11 cellular contexts compared by ENCODE assay signal in genomic region chr10:125124114-125124486, GRCh38. TPM values are rescaled to one million over a fixed set of nuclear protein-coding genes. Genes with fewer than 3 reads are reported as not detected.
A peak's percentile ranks its signal among the peaks of the same experiment; 100 is the strongest.
DNase-seq lines count a peak whose midpoint lies in the region; ATAC-seq, FAIRE-seq and TF ChIP-seq lines count a peak whose summit lies in the region.
"Had no signal": no experiment of that assay in that cellular context is flagged by ENCODE, and none has a peak within 500 bp of the region (broad histone marks: within the 10 kb centered on the region; RNA-seq: fewer than 3 reads in every experiment).

No MANE protein-coding gene starts in this region.

- dilution Hi-C loops in keratinocyte (cut with MboI; ENCODE audit: extremely low pct_ligation_motif_present, low sequenced_read_pairs), result no loop called here

- POLR2A ChIA-PET in K562 (lab: Yijun Ruan, JAX), result interaction anchor here (0.7 to 0.8 kb wide), 2 partner anchors 34 kb away, joined by 3 to 4 read pairs; no protein-coding TSS in a partner anchor

- peaks cover 8% of the 10 kb centered on the region in 2 experiments; a peak in 3 of 5 replicates for H3K4me1 ChIP-seq in K562 (replicated peaks in 1 of 2; ENCODE audit: control insufficient read depth in 2 of 2, insufficient read depth in 2 of 2, low read length in 2 of 2)
- H3K4me1 ChIP-seq in keratinocyte (ENCODE audit: control insufficient read depth, extremely low read depth, insufficient read depth, low read length), result peaks cover 73% of the 10 kb centered on the region
- H3K4me1 ChIP-seq in gastrocnemius medialis, result peaks cover 99 to 100% of the 10 kb centered on the region in 2 donors

- no peak for FAIRE-seq in K562 (lab: Jason Lieb, UNC)
- FAIRE-seq in keratinocyte (lab: Jason Lieb, UNC), result no peak

- H3K9me1 ChIP-seq in K562 (ENCODE audit: control insufficient read depth, insufficient read depth, low read length) (peaks cover 11% of the 10 kb centered on the region), keratinocyte (ENCODE audit: control insufficient read depth, extremely low read depth, insufficient read depth, low read length) (peaks cover 16% of the 10 kb centered on the region)

- H3K36me3 Mint-ChIP-seq in nephron progenitor cell (ENCODE audit: low read depth), result peaks cover 68% of the 10 kb centered on the region

- no peaks in the 10 kb centered on the region for H3K27me3 ChIP-seq in K562 (ENCODE audit: control insufficient read depth in 2 of 2, insufficient read depth in 2 of 2, low read length in 2 of 2)
- H3K27me3 ChIP-seq in keratinocyte (ENCODE audit: control insufficient read depth, extremely low read depth, insufficient read depth, low read length), result no peaks in the 10 kb centered on the region
- H3K27me3 ChIP-seq in gastrocnemius medialis, result no peaks in the 10 kb centered on the region

- no peak for TF ChIP-seq CTCF in C4-2B (conservative IDR thresholded peaks at IDR 0.05)
- TF ChIP-seq CTCF in K562 (IDR thresholded peaks at IDR 0.05 in 2 of 3, conservative IDR thresholded peaks at IDR 0.05 in 1 of 3; ENCODE audit: insufficient read depth in 2 of 3, low read depth in 1 of 3, low read length in 3 of 3), result no peak
- no peak for TF ChIP-seq CTCF in keratinocyte (optimal IDR thresholded peaks at IDR 0.05 in 1 of 3, IDR thresholded peaks at IDR 0.05 in 1 of 3, conservative IDR thresholded peaks at IDR 0.05 in 1 of 3; ENCODE audit: extremely low read depth in 1 of 3, insufficient read depth in 2 of 3, low read length in 3 of 3)
- TF ChIP-seq CTCF in gastrocnemius medialis (IDR thresholded peaks at IDR 0.05 in 4 of 5, conservative IDR thresholded peaks at IDR 0.05 in 1 of 5), result no peak
- TF ChIP-seq CTCF in nephron progenitor cell (IDR thresholded peaks at IDR 0.05), result no peak

- intact Hi-C loops in K562 (cut with micrococcal nuclease) (no loop called here), gastrocnemius medialis (cut with DNase I; ENCODE audit: low total_unique reads) (loop anchor here (2.0 kb wide), 1 partner anchor 39 kb away; no protein-coding TSS in a partner anchor)

- TF ChIP-seq RAD21 in K562 (CRISPR knock-in tag; conservative IDR thresholded peaks at IDR 0.05 in 1 of 2, IDR thresholded peaks at IDR 0.05 in 1 of 2), result no peak

- TF ChIP-seq POLR2A in K562 (conservative IDR thresholded peaks at IDR 0.05) (no peak), gastrocnemius medialis (IDR thresholded peaks at IDR 0.05) (no peak)

- H2AFZ ChIP-seq in K562 (ENCODE audit: low read depth, low read length), result no peak overlapping the region
- no peak overlapping the region for H2AFZ ChIP-seq in keratinocyte (ENCODE audit: control insufficient read depth, low read length)

- H3K9me3 ChIP-seq in K562 (replicated peaks; ENCODE audit: control insufficient read depth, insufficient read depth, low read depth, low read length), result no peaks in the 10 kb centered on the region
- no peaks in the 10 kb centered on the region for H3K9me3 ChIP-seq in keratinocyte (ENCODE audit: control insufficient read depth, low read depth, low read length)
- H3K9me3 ChIP-seq in gastrocnemius medialis, result no peaks in the 10 kb centered on the region

- H3K4me2 ChIP-seq in K562 (ENCODE audit: insufficient read depth, low read length) (no peak overlapping the region), keratinocyte (ENCODE audit: control insufficient read depth, extremely low read depth, insufficient read depth, low read depth, low read length) (peak overlapping the region; percentile 75)

- no peak overlapping the region for H3K4me3 ChIP-seq in K562
- peak overlapping the region in 2 of 3 experiments; percentile 21 to 34 for H3K4me3 ChIP-seq in keratinocyte (ENCODE audit: control insufficient read depth in 2 of 3, extremely low read depth in 1 of 3, insufficient read depth in 2 of 3, low read depth in 1 of 3, low read length in 3 of 3)
- peak overlapping the region; percentile 34 to 50 (median 45) for H3K4me3 ChIP-seq in gastrocnemius medialis

- TF ChIP-seq EP300 in K562 (IDR thresholded peaks at IDR 0.05; ENCODE audit: low read length), result no peak

- H3K27me3 Mint-ChIP-seq in nephron progenitor cell (ENCODE audit: low read depth, poor library complexity), result no peaks in the 10 kb centered on the region
- H3K27me3 Mint-ChIP-seq: CD4-positive, alpha-beta T cell had no signal

- no TSS peak for BruUV-seq in K562 (replicated peaks; lab: Mats Ljungman, UMichigan)

- in situ Hi-C loops in K562 (cut with MboI) (no loop called here), gastrocnemius medialis (cut with MboI; ENCODE audit: low sequenced_read_pairs in 4 of 4) (no loop called here)

- H3K4me1 Mint-ChIP-seq in nephron progenitor cell, result peaks cover 74% of the 10 kb centered on the region

- H3K36me3 ChIP-seq in K562 (ENCODE audit: control insufficient read depth, insufficient read depth, low read length) (peaks cover 31% of the 10 kb centered on the region; the same call in 2 of the 3 replicates), keratinocyte (ENCODE audit: control insufficient read depth in 2 of 2, extremely low read depth in 1 of 2, insufficient read depth in 2 of 2, low read length in 2 of 2) (peaks cover 5 to 34% of the 10 kb centered on the region in 2 experiments), gastrocnemius medialis (no peaks in the 10 kb centered on the region)

- H3K27ac ChIP-seq in C4-2B (peak overlapping the region; percentile 76), K562 (ENCODE audit: extremely low read depth, low read depth, low read length) (no peak overlapping the region), keratinocyte (ENCODE audit: control insufficient read depth, insufficient read depth, low read length) (peak overlapping the region; percentile 97), gastrocnemius medialis (peak overlapping the region; percentile 91 to 97 (median 97))

- H4K20me1 ChIP-seq in K562 (replicated peaks; ENCODE audit: control insufficient read depth, insufficient read depth, low read length) (peaks cover 43% of the 10 kb centered on the region), keratinocyte (ENCODE audit: control insufficient read depth, extremely low read depth, insufficient read depth, low read length) (peaks cover 22% of the 10 kb centered on the region)

- H3K27ac Mint-ChIP-seq in nephron progenitor cell, result no peak overlapping the region
- H3K27ac Mint-ChIP-seq: CD4-positive, alpha-beta T cell had no signal

- 69% methylated on average over 4 of the region's 11 CpGs for WGBS in K562 (ENCODE audit: insufficient coverage, low coverage, missing lambda C conversion rate)

- no peak for DNase-seq in K562 (ENCODE audit: extremely low read depth in 1 of 4, low spot score in 3 of 4)
- DNase-seq in keratinocyte (ENCODE audit: low read depth, low spot score), result no peak
- no peak for DNase-seq in gastrocnemius medialis
- no peak for DNase-seq in nephron progenitor cell
- no peak for DNase-seq in NCI-H1930 (lab: John Stamatoyannopoulos, UW)
- DNase-seq in Ammon's horn (ENCODE audit: low spot score), result no peak
- DNase-seq: activated naive CD4-positive, alpha-beta T cell treated with anti-CD3 and anti-CD28 coated beads, Interleukin-2, amount 50 U/mL, for 16 hours; CD4-positive, alpha-beta T cell; MV-4-11 had no signal

- no peak overlapping the region for H3K9ac ChIP-seq in K562 (ENCODE audit: insufficient read depth in 1 of 2, low read depth in 2 of 2, low read length in 2 of 2)
- H3K9ac ChIP-seq in keratinocyte (ENCODE audit: control insufficient read depth, extremely low read depth, insufficient read depth, low read length), result peak overlapping the region; percentile 84

- no peak for ATAC-seq in K562
- peak; percentile 0 to 8 for ATAC-seq in gastrocnemius medialis
- no peak for ATAC-seq in HG03095 (IDR thresholded peaks at IDR 0.05; ENCODE audit: unreplicated experiment)

- H3K9me3 Mint-ChIP-seq in nephron progenitor cell, result no peaks in the 10 kb centered on the region
- H3K9me3 Mint-ChIP-seq: CD4-positive, alpha-beta T cell had no signal

- H3K79me2 ChIP-seq in K562 (ENCODE audit: control insufficient read depth, insufficient read depth, low read length) (peaks cover 99% of the 10 kb centered on the region), keratinocyte (ENCODE audit: control insufficient read depth, insufficient read depth, low read length) (peaks cover 96% of the 10 kb centered on the region)

- H3K4me3 Mint-ChIP-seq in nephron progenitor cell, result no peak overlapping the region
- H3K4me3 Mint-ChIP-seq: CD4-positive, alpha-beta T cell had no signal

- CTCF ChIA-PET in K562 (lab: Yijun Ruan, JAX; ENCODE audit: low intra/inter-chr PET ratio), result no interaction called here

RNA-seq across cellular contexts. Expression of gene CTBP2, which starts 36.3 kb away (rescaled TPM):
- total RNA-seq in K562 (2011; cell fraction: chromatin; rRNA removed; ENCODE audit: low replicate concordance), result 15.3 and 51.2 TPM in 2 replicates
- 15.2 and 21.3 TPM in 2 replicates for total RNA-seq in K562 (2011; cell fraction: nucleolus; rRNA removed)
- 17.3 and 22.5 TPM in 2 replicates for total RNA-seq in K562 (2011; cell fraction: nucleoplasm; rRNA removed)
- total RNA-seq in K562 (2014; rRNA removed) (6.0 and 7.2 TPM in 2 replicates), K562 (2014; rRNA removed; fragmentation: Illumina TruSeq; extraction: Trizol) (8.0 and 8.3 TPM in 2 replicates), K562 (2015; rRNA removed; fragmentation: Illumina TruSeq; extraction: Trizol) (6.9 and 7.2 TPM in 2 replicates), K562 (2021) (6.5 and 8.8 TPM in 2 replicates), gastrocnemius medialis (10 to 100 TPM; 13.9 to 36.7 (median 21.1) TPM)
- polyA plus RNA-seq in K562 (2011; rRNA removed) (1.3 and 1.8 TPM in 2 replicates), K562 (2014; fragmentation: Illumina TruSeq; extraction: Trizol) (2.0 and 3.2 TPM in 2 replicates), K562 (2014; fragmentation: Nextera tagmentation; extraction: Ambion mirVana) (1 to 10 TPM; 1.5 to 1.9 TPM), K562 (2014; rRNA removed) (5.1 and 5.6 TPM in 2 replicates), keratinocyte (64.4 to 116 TPM (median 76.0 TPM) in 3 replicates)
- 0.41 and 1.2 TPM in 2 replicates for polyA plus RNA-seq in K562 (2011; cell fraction: cytosol; rRNA removed)
- 1.1 and 1.4 TPM in 2 replicates for polyA plus RNA-seq in K562 (2011; cell fraction: nucleus; rRNA removed)
- polyA plus RNA-seq in K562 (2012), result 2.5 and 2.7 TPM in 2 replicates
- 14.4 and 22.5 TPM in 2 replicates for polyA minus RNA-seq in K562 (2011; rRNA and poly(A)+ RNA removed)
- polyA minus RNA-seq in K562 (2011; cell fraction: cytosol; rRNA and poly(A)+ RNA removed), result 9.6 and 12.3 TPM in 2 replicates
- 11.4 and 17.2 TPM in 2 replicates for polyA minus RNA-seq in K562 (2011; cell fraction: nucleus; rRNA and poly(A)+ RNA removed)
- 23.8 TPM for polyA plus RNA-seq in keratinocyte (2011; ENCODE audit: low read depth)
- polyA plus RNA-seq in keratinocyte (2011; cell fraction: cytosol; rRNA removed), result 65.8 and 80.6 TPM in 2 replicates
- 92.7 and 95.9 TPM in 2 replicates for polyA plus RNA-seq in keratinocyte (2011; cell fraction: nucleus; rRNA removed)
- 37.8 and 86.0 TPM in 2 replicates for polyA plus RNA-seq in keratinocyte (2012; ENCODE audit: low replicate concordance)
- 78.7 to 223 TPM (median 113 TPM) in 3 replicates for polyA minus RNA-seq in keratinocyte
- 139 TPM for polyA minus RNA-seq in keratinocyte (2011; cell fraction: cytosol; rRNA and poly(A)+ RNA removed)
- 72.5 and 86.6 TPM in 2 replicates for polyA minus RNA-seq in keratinocyte (2011; cell fraction: nucleus; rRNA and poly(A)+ RNA removed)

Comparison
In these comparisons a context has a peak if more than half of its experiments do, and no peak if none do; other contexts are left out.
1. ATAC-seq: peak in gastrocnemius medialis (2 of 2); none in K562 (single experiment) and HG03095 (single experiment).